Comparison of ENCODE assay signal across 1 cellular context in genomic region chr15:84685304-84685703, GRCh38.
TF ChIP-seq lines count a peak whose summit lies in the region.

No MANE protein-coding gene starts in this region.

TF ChIP-seq in SK-N-SH, 30 proteins besides CTCF, POLR2A, EP300 and RAD21 (continued from another document):
- TF ChIP-seq, protein P1, sequence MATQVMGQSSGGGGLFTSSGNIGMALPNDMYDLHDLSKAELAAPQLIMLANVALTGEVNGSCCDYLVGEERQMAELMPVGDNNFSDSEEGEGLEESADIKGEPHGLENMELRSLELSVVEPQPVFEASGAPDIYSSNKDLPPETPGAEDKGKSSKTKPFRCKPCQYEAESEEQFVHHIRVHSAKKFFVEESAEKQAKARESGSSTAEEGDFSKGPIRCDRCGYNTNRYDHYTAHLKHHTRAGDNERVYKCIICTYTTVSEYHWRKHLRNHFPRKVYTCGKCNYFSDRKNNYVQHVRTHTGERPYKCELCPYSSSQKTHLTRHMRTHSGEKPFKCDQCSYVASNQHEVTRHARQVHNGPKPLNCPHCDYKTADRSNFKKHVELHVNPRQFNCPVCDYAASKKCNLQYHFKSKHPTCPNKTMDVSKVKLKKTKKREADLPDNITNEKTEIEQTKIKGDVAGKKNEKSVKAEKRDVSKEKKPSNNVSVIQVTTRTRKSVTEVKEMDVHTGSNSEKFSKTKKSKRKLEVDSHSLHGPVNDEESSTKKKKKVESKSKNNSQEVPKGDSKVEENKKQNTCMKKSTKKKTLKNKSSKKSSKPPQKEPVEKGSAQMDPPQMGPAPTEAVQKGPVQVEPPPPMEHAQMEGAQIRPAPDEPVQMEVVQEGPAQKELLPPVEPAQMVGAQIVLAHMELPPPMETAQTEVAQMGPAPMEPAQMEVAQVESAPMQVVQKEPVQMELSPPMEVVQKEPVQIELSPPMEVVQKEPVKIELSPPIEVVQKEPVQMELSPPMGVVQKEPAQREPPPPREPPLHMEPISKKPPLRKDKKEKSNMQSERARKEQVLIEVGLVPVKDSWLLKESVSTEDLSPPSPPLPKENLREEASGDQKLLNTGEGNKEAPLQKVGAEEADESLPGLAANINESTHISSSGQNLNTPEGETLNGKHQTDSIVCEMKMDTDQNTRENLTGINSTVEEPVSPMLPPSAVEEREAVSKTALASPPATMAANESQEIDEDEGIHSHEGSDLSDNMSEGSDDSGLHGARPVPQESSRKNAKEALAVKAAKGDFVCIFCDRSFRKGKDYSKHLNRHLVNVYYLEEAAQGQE (IDR thresholded peaks at IDR 0.05; ENCODE audit: low read depth, low read length): no peak
- TF ChIP-seq IRF3 (IDR thresholded peaks at IDR 0.05; ENCODE audit: low read depth, low read length) (no peak), ELF1 (IDR thresholded peaks at IDR 0.05) (no peak), USF2 (IDR thresholded peaks at IDR 0.05; ENCODE audit: borderline replicate concordance, low read depth, low read length) (no peak), ZBTB33 (IDR thresholded peaks at IDR 0.05; ENCODE audit: borderline replicate concordance, low read depth) (no peak)
